9 cellular contexts compared by ENCODE assay signal in the genomic region with DNA sequence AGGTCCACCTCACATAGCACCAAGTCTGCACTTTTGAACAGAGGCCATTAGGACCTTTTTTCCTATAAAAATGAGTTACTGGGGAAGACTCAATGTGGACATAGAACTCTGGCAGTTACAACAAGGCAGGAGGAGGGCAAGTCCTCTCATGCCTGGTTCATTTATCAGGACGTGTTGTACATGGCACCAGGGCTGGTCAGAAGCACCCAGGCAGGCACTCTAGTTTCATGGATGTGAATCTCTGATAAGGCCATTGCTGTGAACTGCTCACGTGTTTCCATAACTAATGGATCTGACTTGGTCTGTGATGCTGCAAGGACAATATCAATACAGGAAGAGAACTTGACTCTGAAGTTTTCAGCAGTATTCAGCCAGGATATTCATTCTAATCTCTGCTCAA. TPM values are rescaled to one million over a fixed set of nuclear protein-coding genes. Genes with fewer than 3 reads are reported as not detected.
DNase-seq lines count a peak whose midpoint lies in the region; ATAC-seq, FAIRE-seq and TF ChIP-seq lines count a peak whose summit lies in the region.
"Had no signal": no experiment of that assay in that cellular context is flagged by ENCODE, and none has a peak within 500 bp of the region (broad histone marks: within the 10 kb centered on the region; RNA-seq: fewer than 3 reads in every experiment).

No MANE protein-coding gene starts in this region.

- peak overlapping the region; percentile 62 for H3K27ac Mint-ChIP-seq in Caco-2 (ENCODE audit: unreplicated experiment)
- peak overlapping the region; percentile 94 to 95 for H3K27ac Mint-ChIP-seq in natural killer cell treated with Interleukin-12 subunit alpha and Interleukin-12 subunit beta and Interleukin-15 and Interleukin-18, amount 100 ng/mL, for 72 hours

- H3K9me3 ChIP-seq in Caco-2 (no peaks in the 10 kb centered on the region), Karpas-422 (ENCODE audit: low read length) (no peaks in the 10 kb centered on the region)

- H3K4me3 Mint-ChIP-seq in Caco-2 (ENCODE audit: unreplicated experiment): peak overlapping the region; percentile 15
- H3K4me3 Mint-ChIP-seq in natural killer cell treated with Interleukin-12 subunit alpha and Interleukin-12 subunit beta and Interleukin-15 and Interleukin-18, amount 100 ng/mL, for 72 hours: peak overlapping the region; percentile 79

- H4K20me1 ChIP-seq in Karpas-422 (ENCODE audit: insufficient read depth, low read depth, low read length): no peaks in the 10 kb centered on the region

- H3K4me2 ChIP-seq in Karpas-422 (ENCODE audit: low read depth, low read length, poor library complexity, severe bottlenecking): peak overlapping the region; percentile 98

- DNase-seq in Caco-2 (no peak), Karpas-422 (peak; percentile 55), bronchial epithelial cell (ENCODE audit: low read depth) (peak; percentile 67), SIG-M5 treated with dmso at 0.1 percent for 504 hours (lab: John Stamatoyannopoulos, UW; ENCODE audit: unreplicated experiment) (no peak), middle frontal gyrus (ENCODE audit: extremely low spot score, low spot score) (no peak), GF-D8 (lab: John Stamatoyannopoulos, UW) (no peak)
- no peak for DNase-seq in natural killer cell treated with Interleukin-12 subunit alpha and Interleukin-12 subunit beta and Interleukin-15 and Interleukin-18, amount 100 ng/mL, for 72 hours (ENCODE audit: low spot score)
- DNase-seq: foreskin fibroblast had no signal

- POLR2A ChIA-PET in Caco-2 (lab: Charles Lee): no interaction called here

- no peaks in the 10 kb centered on the region for H3K9me2 ChIP-seq in Karpas-422 (replicated peaks; ENCODE audit: insufficient read depth, low read length)

- H3K4me1 ChIP-seq in Caco-2: peaks cover 83% of the 10 kb centered on the region
- peaks cover 94% of the 10 kb centered on the region for H3K4me1 ChIP-seq in Karpas-422 (ENCODE audit: low read length)

- CTCF ChIA-PET in Caco-2 (lab: Charles Lee): interaction anchor here (1.5 to 1.6 kb wide), 2 partner anchors 222 to 241 kb away, joined by 8 to 11 read pairs; no protein-coding TSS in a partner anchor

- no peak for TF ChIP-seq CTCF in Caco-2 (IDR thresholded peaks at IDR 0.05; ENCODE audit: insufficient read depth in 1 of 2, low read depth in 1 of 2, low read length in 1 of 2, severe bottlenecking in 1 of 2, unreplicated experiment in 1 of 2)
- TF ChIP-seq CTCF in bronchial epithelial cell (IDR thresholded peaks at IDR 0.05; ENCODE audit: insufficient read depth, low read length, severe bottlenecking): no peak

- no peaks in the 10 kb centered on the region for H3K9me3 Mint-ChIP-seq in Caco-2 (ENCODE audit: unreplicated experiment)
- no peaks in the 10 kb centered on the region for H3K9me3 Mint-ChIP-seq in natural killer cell treated with Interleukin-12 subunit alpha and Interleukin-12 subunit beta and Interleukin-15 and Interleukin-18, amount 100 ng/mL, for 72 hours

- intact Hi-C loops in Caco-2 (cut with micrococcal nuclease; ENCODE audit: unreplicated experiment): loop anchor here (5.0 kb wide), 2 partner anchors 177 to 222 kb away; no protein-coding TSS in a partner anchor

- no TSS peak for BruUV-seq in Caco-2 (replicated peaks; lab: Mats Ljungman, UMichigan)

- peak overlapping the region; percentile 42 for H3K9ac ChIP-seq in Karpas-422 (ENCODE audit: low read length)

- no peaks in the 10 kb centered on the region for H3K27me3 Mint-ChIP-seq in Caco-2 (ENCODE audit: insufficient read depth, unreplicated experiment)
- no peaks in the 10 kb centered on the region for H3K27me3 Mint-ChIP-seq in natural killer cell treated with Interleukin-12 subunit alpha and Interleukin-12 subunit beta and Interleukin-15 and Interleukin-18, amount 100 ng/mL, for 72 hours

- peaks cover 83% of the 10 kb centered on the region for H3K4me1 Mint-ChIP-seq in Caco-2 (ENCODE audit: low read depth, unreplicated experiment)
- H3K4me1 Mint-ChIP-seq in natural killer cell treated with Interleukin-12 subunit alpha and Interleukin-12 subunit beta and Interleukin-15 and Interleukin-18, amount 100 ng/mL, for 72 hours (ENCODE audit: low read depth in 2 of 2): peaks cover 73 to 95% of the 10 kb centered on the region in 2 donors

- no peak for FAIRE-seq in bronchial epithelial cell (lab: Jason Lieb, UNC)

- ATAC-seq in natural killer cell treated with Interleukin-12 subunit alpha and Interleukin-12 subunit beta and Interleukin-15 and Interleukin-18, amount 100 ng/mL, for 72 hours: no peak
- no peak for ATAC-seq in GM19351 (IDR thresholded peaks at IDR 0.05; ENCODE audit: unreplicated experiment)

- H3K27me3 ChIP-seq in Caco-2 (replicated peaks; ENCODE audit: control insufficient read depth, insufficient read depth, low read length): no peaks in the 10 kb centered on the region
- no peaks in the 10 kb centered on the region for H3K27me3 ChIP-seq in Karpas-422 (ENCODE audit: low read length)
- H3K27me3 ChIP-seq in bronchial epithelial cell (ENCODE audit: control insufficient read depth, insufficient read depth, low read length): no peaks in the 10 kb centered on the region

- H2AFZ ChIP-seq in Karpas-422 (ENCODE audit: low read length): no peak overlapping the region

- H3K36me3 ChIP-seq in Caco-2 (ENCODE audit: control insufficient read depth, insufficient read depth, low read length): no peaks in the 10 kb centered on the region; the same call in 1 of the 2 replicates
- H3K36me3 ChIP-seq in Karpas-422 (ENCODE audit: insufficient read depth, low read length): no peaks in the 10 kb centered on the region
- no peaks in the 10 kb centered on the region for H3K36me3 ChIP-seq in bronchial epithelial cell (ENCODE audit: control insufficient read depth, insufficient read depth, low read length)

- peaks cover 24% of the 10 kb centered on the region; the same call in 1 of the 2 replicates for H3K79me2 ChIP-seq in Karpas-422 (ENCODE audit: low read length)

- H3K4me3 ChIP-seq in Caco-2 (ENCODE audit: low read depth, low read length) (no peak overlapping the region), Karpas-422 (ENCODE audit: low read length) (peak overlapping the region; percentile 50), bronchial epithelial cell (ENCODE audit: low read depth, low read length) (no peak overlapping the region)

- H3K36me3 Mint-ChIP-seq in Caco-2 (ENCODE audit: insufficient read depth, unreplicated experiment): peaks cover 90% of the 10 kb centered on the region
- peaks cover 16% of the 10 kb centered on the region for H3K36me3 Mint-ChIP-seq in natural killer cell treated with Interleukin-12 subunit alpha and Interleukin-12 subunit beta and Interleukin-15 and Interleukin-18, amount 100 ng/mL, for 72 hours

- H3K27ac ChIP-seq in Karpas-422 (ENCODE audit: low read length): peak overlapping the region; percentile 97

RNA-seq across cellular contexts. Expression of a gene that starts 16.0 kb away (rescaled TPM):
- total RNA-seq in Caco-2 (2022) (87.5 and 95.8 TPM in 2 replicates), bronchial epithelial cell (8.7 and 10.5 TPM in 2 replicates)
- 10.7 and 12.5 TPM in 2 replicates for total RNA-seq in Karpas-422 (2014; rRNA removed; shearing (Covaris generic); ENCODE audit: low replicate concordance)
- 10 to 100 TPM; 36.0 to 40.1 TPM for total RNA-seq in natural killer cell treated with Interleukin-12 subunit alpha and Interleukin-12 subunit beta and Interleukin-15 and Interleukin-18, amount 100 ng/mL, for 72 hours

Comparison
In these comparisons a context has a peak if more than half of its experiments do, and no peak if none do; other contexts are left out.
1. DNase-seq: peak in Karpas-422 (single experiment) and bronchial epithelial cell (single experiment); none in Caco-2 (0 of 2), natural killer cell treated with Interleukin-12 subunit alpha and Interleukin-12 subunit beta and Interleukin-15 and Interleukin-18, amount 100 ng/mL, for 72 hours (single experiment), SIG-M5 treated with dmso at 0.1 percent for 504 hours (single experiment), middle frontal gyrus (single experiment) and GF-D8 (single experiment).